ENCODE assay signal across 1 cellular context in the genomic region with DNA sequence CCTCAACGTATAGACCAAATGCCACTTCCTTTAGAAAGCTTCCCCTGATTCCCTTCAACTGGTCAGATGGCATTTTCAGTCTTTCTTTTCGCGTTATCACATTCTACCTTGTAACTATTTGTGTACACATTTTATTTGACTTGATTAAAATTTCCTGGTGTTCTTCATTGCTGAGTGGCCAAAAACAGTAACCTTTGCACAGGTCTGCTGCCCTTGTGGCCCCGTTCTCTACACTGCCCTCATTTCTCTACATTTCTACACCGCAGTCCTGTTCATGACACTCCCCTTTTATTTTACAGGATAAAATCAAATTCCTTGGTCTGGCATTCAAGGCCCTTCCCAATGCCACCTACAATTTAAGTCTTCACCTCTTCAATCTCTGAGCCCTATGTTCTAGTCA.
A peak's percentile ranks its signal among the peaks of the same experiment; 100 is the strongest.
TF ChIP-seq lines count a peak whose summit lies in the region.

No MANE protein-coding gene starts in this region.

TF ChIP-seq in liver, 16 proteins besides CTCF, POLR2A, EP300 and RAD21 (continued from another document):
- peak; percentile 85 for TF ChIP-seq SP1 (IDR thresholded peaks at IDR 0.05)
- peak in 1 of 2 donors; percentile 22 for TF ChIP-seq EGR1 (IDR thresholded peaks at IDR 0.05; ENCODE audit: low read depth in 2 of 2)
- TF ChIP-seq, protein P1, sequence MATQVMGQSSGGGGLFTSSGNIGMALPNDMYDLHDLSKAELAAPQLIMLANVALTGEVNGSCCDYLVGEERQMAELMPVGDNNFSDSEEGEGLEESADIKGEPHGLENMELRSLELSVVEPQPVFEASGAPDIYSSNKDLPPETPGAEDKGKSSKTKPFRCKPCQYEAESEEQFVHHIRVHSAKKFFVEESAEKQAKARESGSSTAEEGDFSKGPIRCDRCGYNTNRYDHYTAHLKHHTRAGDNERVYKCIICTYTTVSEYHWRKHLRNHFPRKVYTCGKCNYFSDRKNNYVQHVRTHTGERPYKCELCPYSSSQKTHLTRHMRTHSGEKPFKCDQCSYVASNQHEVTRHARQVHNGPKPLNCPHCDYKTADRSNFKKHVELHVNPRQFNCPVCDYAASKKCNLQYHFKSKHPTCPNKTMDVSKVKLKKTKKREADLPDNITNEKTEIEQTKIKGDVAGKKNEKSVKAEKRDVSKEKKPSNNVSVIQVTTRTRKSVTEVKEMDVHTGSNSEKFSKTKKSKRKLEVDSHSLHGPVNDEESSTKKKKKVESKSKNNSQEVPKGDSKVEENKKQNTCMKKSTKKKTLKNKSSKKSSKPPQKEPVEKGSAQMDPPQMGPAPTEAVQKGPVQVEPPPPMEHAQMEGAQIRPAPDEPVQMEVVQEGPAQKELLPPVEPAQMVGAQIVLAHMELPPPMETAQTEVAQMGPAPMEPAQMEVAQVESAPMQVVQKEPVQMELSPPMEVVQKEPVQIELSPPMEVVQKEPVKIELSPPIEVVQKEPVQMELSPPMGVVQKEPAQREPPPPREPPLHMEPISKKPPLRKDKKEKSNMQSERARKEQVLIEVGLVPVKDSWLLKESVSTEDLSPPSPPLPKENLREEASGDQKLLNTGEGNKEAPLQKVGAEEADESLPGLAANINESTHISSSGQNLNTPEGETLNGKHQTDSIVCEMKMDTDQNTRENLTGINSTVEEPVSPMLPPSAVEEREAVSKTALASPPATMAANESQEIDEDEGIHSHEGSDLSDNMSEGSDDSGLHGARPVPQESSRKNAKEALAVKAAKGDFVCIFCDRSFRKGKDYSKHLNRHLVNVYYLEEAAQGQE (IDR thresholded peaks at IDR 0.05) = peak; percentile 42
- TF ChIP-seq FOXA2 (IDR thresholded peaks at IDR 0.05) = peak; percentile 11
- TF ChIP-seq FOXA1 (IDR thresholded peaks at IDR 0.05) = no peak
- peak; percentile 81 to 86 for TF ChIP-seq RXRA (IDR thresholded peaks at IDR 0.05)
- TF ChIP-seq, protein P2, sequence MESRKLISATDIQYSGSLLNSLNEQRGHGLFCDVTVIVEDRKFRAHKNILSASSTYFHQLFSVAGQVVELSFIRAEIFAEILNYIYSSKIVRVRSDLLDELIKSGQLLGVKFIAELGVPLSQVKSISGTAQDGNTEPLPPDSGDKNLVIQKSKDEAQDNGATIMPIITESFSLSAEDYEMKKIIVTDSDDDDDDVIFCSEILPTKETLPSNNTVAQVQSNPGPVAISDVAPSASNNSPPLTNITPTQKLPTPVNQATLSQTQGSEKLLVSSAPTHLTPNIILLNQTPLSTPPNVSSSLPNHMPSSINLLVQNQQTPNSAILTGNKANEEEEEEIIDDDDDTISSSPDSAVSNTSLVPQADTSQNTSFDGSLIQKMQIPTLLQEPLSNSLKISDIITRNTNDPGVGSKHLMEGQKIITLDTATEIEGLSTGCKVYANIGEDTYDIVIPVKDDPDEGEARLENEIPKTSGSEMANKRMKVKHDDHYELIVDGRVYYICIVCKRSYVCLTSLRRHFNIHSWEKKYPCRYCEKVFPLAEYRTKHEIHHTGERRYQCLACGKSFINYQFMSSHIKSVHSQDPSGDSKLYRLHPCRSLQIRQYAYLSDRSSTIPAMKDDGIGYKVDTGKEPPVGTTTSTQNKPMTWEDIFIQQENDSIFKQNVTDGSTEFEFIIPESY (IDR thresholded peaks at IDR 0.05) = peak; percentile 82
- TF ChIP-seq YY1 (IDR thresholded peaks at IDR 0.05) = peak; percentile 74
